19 cellular contexts compared by ENCODE assay signal in genomic region chr3:56453027-56453426, GRCh38. TPM values are rescaled to one million over a fixed set of nuclear protein-coding genes. Genes with fewer than 3 reads are reported as not detected.
A peak's percentile ranks its signal among the peaks of the same experiment; 100 is the strongest.
DNase-seq lines count a peak whose midpoint lies in the region; ATAC-seq and TF ChIP-seq lines count a peak whose summit lies in the region.
"Had no signal": no experiment of that assay in that cellular context is flagged by ENCODE, and none has a peak within 500 bp of the region (broad histone marks: within the 10 kb centered on the region; RNA-seq: fewer than 3 reads in every experiment).

No MANE protein-coding gene starts in this region.

- ATAC-seq in SK-N-SH treated with all-trans-retinoic acid at 6 μM for 48 hours (no peak), left lobe of liver (peak; percentile 41), GM19351 (IDR thresholded peaks at IDR 0.05; ENCODE audit: unreplicated experiment) (no peak)
- ATAC-seq: A549 had no signal

- H4K20me1 ChIP-seq in SK-N-SH (ENCODE audit: insufficient read depth) = no peaks in the 10 kb centered on the region

- no peak overlapping the region for H3K27ac ChIP-seq in SK-N-SH (ENCODE audit: low read depth in 2 of 2, low read length in 1 of 2)
- H3K27ac ChIP-seq in CD4-positive, alpha-beta memory T cell (ENCODE audit: low read depth, low read length) = no peak overlapping the region
- H3K27ac ChIP-seq: A549 had no signal

- no peak overlapping the region for H3K27ac Mint-ChIP-seq in CD4-positive, alpha-beta memory T cell
- H3K27ac Mint-ChIP-seq: CD14-positive monocyte, H9 had no signal

- no peak overlapping the region for H2AFZ ChIP-seq in SK-N-SH (ENCODE audit: low read depth)

- H3K9ac ChIP-seq in SK-N-SH = no peak overlapping the region

- intact Hi-C loops in lower leg skin (cut with DNase I; ENCODE audit: low total_unique reads) = no loop called here
- intact Hi-C loops in CD4-positive, alpha-beta memory T cell (cut with micrococcal nuclease) = no loop called here

- no peaks in the 10 kb centered on the region; a peak in 1 of 4 replicates for H3K4me1 ChIP-seq in SK-N-SH (ENCODE audit: control insufficient read depth in 1 of 2, insufficient read depth in 2 of 2, low read depth in 1 of 2, low read length in 1 of 2)
- no peaks in the 10 kb centered on the region for H3K4me1 ChIP-seq in CD4-positive, alpha-beta memory T cell (ENCODE audit: insufficient read depth, low read length)
- H3K4me1 ChIP-seq: A549 had no signal

- WGBS in SK-N-SH (ENCODE audit: low lambda C conversion rate) = 79% methylated on average over 1 of the region's 1 CpG
- WGBS in lower leg skin, 2 donors = 29 to 54% methylated on average over 1 of the region's 1 CpG

- no peaks in the 10 kb centered on the region for H3K9me2 ChIP-seq in SK-N-SH

- in situ Hi-C loops in SK-MEL-5 (cut with HindIII; ENCODE audit: low pct_unique_long_range_greater_than_20kb, low sequenced_read_pairs) = no loop called here

- no peaks in the 10 kb centered on the region for H3F3A ChIP-seq in SK-N-SH (replicated peaks; ENCODE audit: insufficient read depth)

- no peaks in the 10 kb centered on the region for H3K9me3 ChIP-seq in SK-N-SH
- no peaks in the 10 kb centered on the region for H3K9me3 ChIP-seq in CD4-positive, alpha-beta memory T cell (ENCODE audit: control insufficient read depth in 1 of 2, low read length in 2 of 2)
- H3K9me3 ChIP-seq: A549 had no signal

- POLR2A ChIA-PET in SK-N-SH (lab: Yijun Ruan, JAX) = no interaction called here
- POLR2A ChIA-PET in CD4-positive, alpha-beta memory T cell (lab: Charles Lee; ENCODE audit: partially characterized antibody) = no interaction called here

- H3K27me3 ChIP-seq in SK-N-SH (ENCODE audit: insufficient read depth) = no peaks in the 10 kb centered on the region
- no peaks in the 10 kb centered on the region for H3K27me3 ChIP-seq in CD4-positive, alpha-beta memory T cell (ENCODE audit: insufficient read depth, low read length)

- H3K4me3 ChIP-seq in SK-N-SH (ENCODE audit: low read depth in 2 of 2, low read length in 1 of 2) (no peak overlapping the region), lower leg skin (ENCODE audit: low read depth, poor library complexity, severe bottlenecking) (no peak overlapping the region)
- H3K4me3 ChIP-seq in CD4-positive, alpha-beta memory T cell (ENCODE audit: low read length in 2 of 2) = no peak overlapping the region
- H3K4me3 ChIP-seq: A549 had no signal

- H3K9me3 Mint-ChIP-seq in CD4-positive, alpha-beta memory T cell = no peaks in the 10 kb centered on the region
- H3K9me3 Mint-ChIP-seq: CD14-positive monocyte, H9 had no signal

- CTCF ChIA-PET in SK-N-SH (lab: Yijun Ruan, JAX) = interaction anchor here (4.1 kb wide), 1 partner anchor 112 kb away, joined by 22 read pairs; no protein-coding TSS in a partner anchor
- CTCF ChIA-PET in CD4-positive, alpha-beta memory T cell (lab: Charles Lee; ENCODE audit: partially characterized antibody) = no interaction called here

- H3K27me3 Mint-ChIP-seq in CD4-positive, alpha-beta memory T cell = peaks cover 16 to 27% of the 10 kb centered on the region in 2 donors

- no peak for TF ChIP-seq RAD21 in SK-N-SH (IDR thresholded peaks at IDR 0.05; ENCODE audit: low read length)

- H3K4me2 ChIP-seq in SK-N-SH = no peak overlapping the region
- H3K4me2 ChIP-seq: A549 had no signal

- no peaks in the 10 kb centered on the region for H3K4me1 Mint-ChIP-seq in CD4-positive, alpha-beta memory T cell
- H3K4me1 Mint-ChIP-seq: CD14-positive monocyte had no signal

- TF ChIP-seq POLR2A in lower leg skin (IDR thresholded peaks at IDR 0.05) = no peak

- no peak for TF ChIP-seq CTCF in SK-N-SH (IDR thresholded peaks at IDR 0.05)
- TF ChIP-seq CTCF in lower leg skin (IDR thresholded peaks at IDR 0.05) = no peak

- no peak for TF ChIP-seq EP300 in SK-N-SH (IDR thresholded peaks at IDR 0.05; ENCODE audit: borderline replicate concordance in 1 of 2, low read depth in 1 of 2, low read length in 1 of 2)

- H3K79me2 ChIP-seq in SK-N-SH (ENCODE audit: insufficient read depth) = no peaks in the 10 kb centered on the region

- no peak for DNase-seq in SK-N-SH
- peak; percentile 12 to 44 for DNase-seq in NCI-H524 (lab: John Stamatoyannopoulos, UW)
- DNase-seq in SK-MEL-5 (ENCODE audit: low read depth, low spot score) = peak; percentile 21
- no peak for DNase-seq in left lobe of liver (ENCODE audit: low spot score)
- no peak for DNase-seq in lower leg skin (ENCODE audit: low spot score in 2 of 2)
- no peak for DNase-seq in CD4-positive, alpha-beta memory T cell
- DNase-seq: AML-193, COR-L47, H9, KBM-7, NCI-H1436 treated with DMSO at 0.1 percent for 48 hours, NCI-H2081, NCI-H774, SHP77 treated with DMSO at 0.1 percent for 48 hours, SW 1271 had no signal

- no peaks in the 10 kb centered on the region for H3K36me3 Mint-ChIP-seq in CD4-positive, alpha-beta memory T cell
- H3K36me3 Mint-ChIP-seq: CD14-positive monocyte had no signal

- H3K4me3 Mint-ChIP-seq in CD4-positive, alpha-beta memory T cell = no peak overlapping the region
- H3K4me3 Mint-ChIP-seq: CD14-positive monocyte, H9 had no signal

- no peaks in the 10 kb centered on the region for H3K36me3 ChIP-seq in SK-N-SH (replicated peaks in 1 of 2; ENCODE audit: control insufficient read depth in 1 of 2, insufficient read depth in 2 of 2, low read length in 1 of 2)
- H3K36me3 ChIP-seq in CD4-positive, alpha-beta memory T cell (ENCODE audit: insufficient read depth, low read length) = no peaks in the 10 kb centered on the region

TF ChIP-seq in SK-N-SH, 30 proteins besides CTCF, POLR2A, EP300 and RAD21:
- TF ChIP-seq YY1 (IDR thresholded peaks at IDR 0.05; ENCODE audit: low read depth) = no peak
- TF ChIP-seq USF1 (IDR thresholded peaks at IDR 0.05; ENCODE audit: borderline replicate concordance, low read depth) = peak; percentile 15; the same call in 1 of the 2 replicates

TF ChIP-seq in SK-N-SH treated with all-trans-retinoic acid at 6 μM for 48 hours, 23 proteins besides CTCF, POLR2A, EP300 and RAD21:
- TF ChIP-seq CSRNP3 (CRISPR knock-in tag; IDR thresholded peaks at IDR 0.05) (no peak), BACH2 (CRISPR knock-in tag; IDR thresholded peaks at IDR 0.05; ENCODE audit: borderline replicate concordance) (no peak), ESRRG (CRISPR knock-in tag; IDR thresholded peaks at IDR 0.05) (no peak), GLIS3 (CRISPR knock-in tag; IDR thresholded peaks at IDR 0.05) (no peak), PATZ1 (CRISPR knock-in tag; IDR thresholded peaks at IDR 0.05; ENCODE audit: borderline replicate concordance) (no peak), ZNF70 (CRISPR knock-in tag; IDR thresholded peaks at IDR 0.05) (no peak), ZNF8 (CRISPR knock-in tag; IDR thresholded peaks at IDR 0.05) (no peak), ZC3H10 (CRISPR knock-in tag; IDR thresholded peaks at IDR 0.05) (no peak), SNAI2 (CRISPR knock-in tag; IDR thresholded peaks at IDR 0.05) (no peak)

RNA-seq across cellular contexts. Expression of gene ERC2, which starts 15.2 kb away (rescaled TPM):
- 1.6 and 2.4 TPM in 2 replicates for polyA plus RNA-seq in SK-N-SH (2012; rRNA removed)
- 1.3 and 2.1 TPM in 2 replicates for polyA plus RNA-seq in SK-N-SH (2012; cell fraction: cytosol; rRNA removed)
- 1.3 and 3.1 TPM in 2 replicates for polyA plus RNA-seq in SK-N-SH (2012; cell fraction: nucleus; rRNA removed)
- 0.50 and 0.96 TPM in 2 replicates for total RNA-seq in SK-MEL-5 (2014; rRNA removed; shearing (Covaris generic))
- polyA plus RNA-seq in SK-MEL-5 (2015; cell fraction: cytosol; rRNA removed) = 1.0 and 2.0 TPM in 2 replicates
- 0.45 and 0.72 TPM in 2 replicates for polyA plus RNA-seq in SK-MEL-5 (2015; cell fraction: nucleus; rRNA removed)
- total RNA-seq in left lobe of liver (not detected), lower leg skin (1 to 10 TPM in 1 of 4 donors, under 1 TPM in 2, not detected in 1; 0.23 to 1.3 (median 0.42) TPM)
- not detected for total RNA-seq in CD4-positive, alpha-beta memory T cell
- not detected for polyA plus RNA-seq in CD4-positive, alpha-beta memory T cell
- polyA plus RNA-seq: CD14-positive monocyte had no signal

Comparison
In these comparisons a context has a peak if more than half of its experiments do, and no peak if none do; other contexts are left out.
1. DNase-seq: peak in NCI-H524 (2 of 2) and SK-MEL-5 (single experiment); none in SK-N-SH (single experiment), left lobe of liver (single experiment), lower leg skin (0 of 2) and CD4-positive, alpha-beta memory T cell (0 of 5).